Comparison of ENCODE assay signal across 1 cellular context in the genomic region with DNA sequence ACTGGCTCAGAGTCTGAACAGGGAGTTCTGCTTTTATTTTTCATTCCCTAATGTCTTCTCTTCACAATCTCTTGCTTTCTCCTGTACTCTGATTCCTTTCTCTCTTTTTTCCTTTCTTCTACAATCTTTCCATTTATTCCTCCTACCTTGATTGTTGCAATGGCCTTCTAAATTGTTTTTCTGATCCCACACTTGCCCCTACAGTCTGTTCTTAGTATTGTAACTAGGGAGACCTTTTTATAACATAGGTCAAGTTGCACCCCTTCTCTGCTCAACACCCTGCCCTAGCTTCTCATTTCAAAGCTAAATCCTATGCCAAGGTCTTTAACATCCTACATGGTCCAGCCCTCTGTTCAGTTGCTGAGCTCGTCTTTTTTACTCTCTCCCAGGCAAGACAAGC.
TF ChIP-seq lines count a peak whose summit lies in the region.

No MANE protein-coding gene starts in this region.

TF ChIP-seq in WTC11, 78 proteins besides CTCF, POLR2A, EP300 and RAD21 (continued from another document):
- TF ChIP-seq, protein P1, sequence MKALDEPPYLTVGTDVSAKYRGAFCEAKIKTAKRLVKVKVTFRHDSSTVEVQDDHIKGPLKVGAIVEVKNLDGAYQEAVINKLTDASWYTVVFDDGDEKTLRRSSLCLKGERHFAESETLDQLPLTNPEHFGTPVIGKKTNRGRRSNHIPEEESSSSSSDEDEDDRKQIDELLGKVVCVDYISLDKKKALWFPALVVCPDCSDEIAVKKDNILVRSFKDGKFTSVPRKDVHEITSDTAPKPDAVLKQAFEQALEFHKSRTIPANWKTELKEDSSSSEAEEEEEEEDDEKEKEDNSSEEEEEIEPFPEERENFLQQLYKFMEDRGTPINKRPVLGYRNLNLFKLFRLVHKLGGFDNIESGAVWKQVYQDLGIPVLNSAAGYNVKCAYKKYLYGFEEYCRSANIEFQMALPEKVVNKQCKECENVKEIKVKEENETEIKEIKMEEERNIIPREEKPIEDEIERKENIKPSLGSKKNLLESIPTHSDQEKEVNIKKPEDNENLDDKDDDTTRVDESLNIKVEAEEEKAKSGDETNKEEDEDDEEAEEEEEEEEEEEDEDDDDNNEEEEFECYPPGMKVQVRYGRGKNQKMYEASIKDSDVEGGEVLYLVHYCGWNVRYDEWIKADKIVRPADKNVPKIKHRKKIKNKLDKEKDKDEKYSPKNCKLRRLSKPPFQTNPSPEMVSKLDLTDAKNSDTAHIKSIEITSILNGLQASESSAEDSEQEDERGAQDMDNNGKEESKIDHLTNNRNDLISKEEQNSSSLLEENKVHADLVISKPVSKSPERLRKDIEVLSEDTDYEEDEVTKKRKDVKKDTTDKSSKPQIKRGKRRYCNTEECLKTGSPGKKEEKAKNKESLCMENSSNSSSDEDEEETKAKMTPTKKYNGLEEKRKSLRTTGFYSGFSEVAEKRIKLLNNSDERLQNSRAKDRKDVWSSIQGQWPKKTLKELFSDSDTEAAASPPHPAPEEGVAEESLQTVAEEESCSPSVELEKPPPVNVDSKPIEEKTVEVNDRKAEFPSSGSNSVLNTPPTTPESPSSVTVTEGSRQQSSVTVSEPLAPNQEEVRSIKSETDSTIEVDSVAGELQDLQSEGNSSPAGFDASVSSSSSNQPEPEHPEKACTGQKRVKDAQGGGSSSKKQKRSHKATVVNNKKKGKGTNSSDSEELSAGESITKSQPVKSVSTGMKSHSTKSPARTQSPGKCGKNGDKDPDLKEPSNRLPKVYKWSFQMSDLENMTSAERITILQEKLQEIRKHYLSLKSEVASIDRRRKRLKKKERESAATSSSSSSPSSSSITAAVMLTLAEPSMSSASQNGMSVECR (CRISPR knock-in tag; IDR thresholded peaks at IDR 0.05; ENCODE audit: borderline replicate concordance), result no peak
- TF ChIP-seq SMAD4 (CRISPR knock-in tag; IDR thresholded peaks at IDR 0.05), result no peak
- TF ChIP-seq, protein P2, sequence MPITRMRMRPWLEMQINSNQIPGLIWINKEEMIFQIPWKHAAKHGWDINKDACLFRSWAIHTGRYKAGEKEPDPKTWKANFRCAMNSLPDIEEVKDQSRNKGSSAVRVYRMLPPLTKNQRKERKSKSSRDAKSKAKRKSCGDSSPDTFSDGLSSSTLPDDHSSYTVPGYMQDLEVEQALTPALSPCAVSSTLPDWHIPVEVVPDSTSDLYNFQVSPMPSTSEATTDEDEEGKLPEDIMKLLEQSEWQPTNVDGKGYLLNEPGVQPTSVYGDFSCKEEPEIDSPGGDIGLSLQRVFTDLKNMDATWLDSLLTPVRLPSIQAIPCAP (CRISPR knock-in tag; IDR thresholded peaks at IDR 0.05), result no peak
- no peak for TF ChIP-seq NR1H2 (CRISPR knock-in tag; IDR thresholded peaks at IDR 0.05)
- no peak for TF ChIP-seq ZNF423 (CRISPR knock-in tag; IDR thresholded peaks at IDR 0.05)
